In the genomic region with DNA sequence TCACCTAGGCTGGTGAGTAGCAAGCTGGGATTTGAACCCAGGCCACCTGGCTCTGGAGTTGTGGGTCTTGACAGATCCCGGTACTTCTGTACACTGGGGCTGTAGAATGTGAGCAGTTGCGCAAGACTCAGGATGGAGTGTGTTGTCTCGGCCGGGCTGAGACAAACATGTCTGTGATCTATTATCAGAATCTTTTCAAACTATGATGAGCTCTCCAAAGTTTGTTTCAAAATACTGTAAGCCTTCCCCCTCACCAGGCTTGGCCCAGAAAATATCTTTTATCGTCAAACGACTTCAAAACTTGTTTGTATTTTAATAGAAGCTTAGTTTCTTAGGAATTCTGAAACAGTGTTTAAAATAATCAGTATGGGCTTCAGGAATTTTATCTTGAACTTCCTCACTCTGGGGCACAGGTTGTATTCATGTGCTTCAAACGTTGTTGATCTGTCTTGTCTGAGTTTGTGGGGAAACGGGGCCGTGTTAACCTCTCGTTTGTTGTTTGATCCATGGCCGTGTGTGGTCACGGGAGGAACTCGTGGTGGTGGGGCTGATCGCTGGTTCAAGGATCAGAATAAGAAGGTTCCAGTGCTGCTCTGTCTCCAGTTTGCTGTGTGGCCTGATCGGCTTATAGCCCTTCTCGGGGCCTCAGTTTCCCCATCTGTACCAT, we compare ENCODE assay signal across 18 cellular contexts. TPM values are rescaled to one million over a fixed set of nuclear protein-coding genes. Genes with fewer than 3 reads are reported as not detected.
DNase-seq lines count a peak whose midpoint lies in the region; ATAC-seq, FAIRE-seq and TF ChIP-seq lines count a peak whose summit lies in the region.
"Had no signal": no experiment of that assay in that cellular context is flagged by ENCODE, and none has a peak within 500 bp of the region (broad histone marks: within the 10 kb centered on the region; RNA-seq: fewer than 3 reads in every experiment).

No MANE protein-coding gene starts in this region.

- peaks cover 17% of the 10 kb centered on the region for H3F3A ChIP-seq in Loucy (ENCODE audit: low read depth)

- H3K4me2 ChIP-seq in Loucy (ENCODE audit: low read depth, low read length, poor library complexity, severe bottlenecking) (peak overlapping the region; percentile 79), H1 (ENCODE audit: insufficient read depth in 1 of 2, low read depth in 2 of 2, low read length in 2 of 2) (no peak overlapping the region), neuronal stem cell (ENCODE audit: insufficient read depth, low read length, poor library complexity, severe bottlenecking) (no peak overlapping the region)

- peak overlapping the region; percentile 78; the same call in 1 of the 2 replicates for H3K18ac ChIP-seq in H1 (ENCODE audit: extremely low read depth, low read length)
- peak overlapping the region; percentile 2 for H3K18ac ChIP-seq in neuronal stem cell (ENCODE audit: low read length)

- H4K8ac ChIP-seq in H1 (ENCODE audit: extremely low read depth, insufficient read depth, low read length) (no peak overlapping the region), neuronal stem cell (ENCODE audit: low read depth, low read length) (no peak overlapping the region)

- H3K4me3 ChIP-seq in Caco-2 (ENCODE audit: low read depth, low read length) (no peak overlapping the region), Loucy (ENCODE audit: low read length, poor library complexity, severe bottlenecking) (peak overlapping the region; percentile 62), H1 (ENCODE audit: extremely low read depth in 1 of 4, insufficient read depth in 2 of 4, low read depth in 3 of 4, low read length in 4 of 4) (no peak overlapping the region), neuronal stem cell (ENCODE audit: low read length in 2 of 2) (no peak overlapping the region), heart left ventricle (no peak overlapping the region)
- H3K4me3 ChIP-seq: esophagus squamous epithelium had no signal

- H3K9me3 ChIP-seq in Caco-2 (no peaks in the 10 kb centered on the region), Loucy (ENCODE audit: insufficient read depth, low read depth, low read length) (no peaks in the 10 kb centered on the region), H1 (ENCODE audit: insufficient read depth in 2 of 2, low read depth in 1 of 2, low read length in 1 of 2) (no peaks in the 10 kb centered on the region), neuronal stem cell (replicated peaks in 1 of 2; ENCODE audit: control insufficient read depth in 2 of 2, insufficient read depth in 1 of 2, low read depth in 1 of 2, low read length in 2 of 2) (no peaks in the 10 kb centered on the region), heart left ventricle (no peaks in the 10 kb centered on the region)
- H3K9me3 ChIP-seq: esophagus squamous epithelium had no signal

- peaks cover 17% of the 10 kb centered on the region for H3K4me1 Mint-ChIP-seq in Caco-2 (ENCODE audit: low read depth, unreplicated experiment)

- TF ChIP-seq CTCF in Caco-2 (IDR thresholded peaks at IDR 0.05; ENCODE audit: insufficient read depth in 1 of 2, low read depth in 1 of 2, low read length in 1 of 2, severe bottlenecking in 1 of 2, unreplicated experiment in 1 of 2) (no peak), Loucy (conservative IDR thresholded peaks at IDR 0.05; ENCODE audit: low read length) (no peak), H1 (IDR thresholded peaks at IDR 0.05; ENCODE audit: control extremely low read depth in 1 of 3, insufficient read depth in 1 of 3, low read depth in 1 of 3, low read length in 3 of 3) (no peak), heart left ventricle (IDR thresholded peaks at IDR 0.05) (no peak)

- H2BK20ac ChIP-seq in H1 (ENCODE audit: low read length) = 0 out of 2 replicates have a peak overlapping the region, but pooled peaks have one; percentile 80

- no peak overlapping the region for H2BK120ac ChIP-seq in H1 (replicated peaks; ENCODE audit: low read depth, low read length)
- H2BK120ac ChIP-seq in neuronal stem cell (ENCODE audit: low read depth, low read length) = no peak overlapping the region

- 86% methylated on average over 16 of the region's 16 CpGs; no CpG with 5 or more reads in 1 of the 2 experiments for WGBS in H1 (ENCODE audit: extremely low coverage in 1 of 2, insufficient coverage in 1 of 2, insufficient read length in 1 of 2, insufficient replicate concordance in 2 of 2, low coverage in 1 of 2, low lambda C conversion rate in 2 of 2, missing lambda C conversion rate in 1 of 2), 2 experiments
- WGBS in neuronal stem cell (ENCODE audit: extremely low coverage in 2 of 2, insufficient read length in 2 of 2, insufficient replicate concordance in 1 of 2), 2 donors = no CpG with 5 or more reads among the region's 16 CpGs
- WGBS in heart left ventricle, 4 donors = 60 to 75% (median 66%) methylated on average over 14 to 16 of the region's 16 CpGs

- CTCF ChIA-PET in Caco-2 (lab: Charles Lee) = no interaction called here
- CTCF ChIA-PET in H1 (lab: Charles Lee; ENCODE audit: partially characterized antibody) = interaction anchor here (1.3 kb wide), 1 partner anchor 49 kb away, joined by 4 read pairs; no protein-coding TSS in a partner anchor

- no peak overlapping the region for H3K56ac ChIP-seq in H1 (replicated peaks; ENCODE audit: insufficient read length, low read depth, low read length)

- no peak for FAIRE-seq in H1 (lab: Jason Lieb, UNC)

- H2AK5ac ChIP-seq in H1 (ENCODE audit: low read depth, low read length) = no peak overlapping the region
- peak overlapping the region; percentile 40 for H2AK5ac ChIP-seq in neuronal stem cell (ENCODE audit: low read depth, low read length)

- H3K27ac ChIP-seq in H1 (ENCODE audit: low read depth, low read length) = no peak overlapping the region
- H3K27ac ChIP-seq in neuronal stem cell (replicated peaks; ENCODE audit: low read length) = no peak overlapping the region
- H3K27ac ChIP-seq in heart left ventricle = no peak overlapping the region
- H3K27ac ChIP-seq: esophagus squamous epithelium had no signal

- H2BK15ac ChIP-seq in H1 (ENCODE audit: low read length) = 0 out of 2 replicates have a peak overlapping the region, but pooled peaks have one; percentile 72
- H2BK15ac ChIP-seq in neuronal stem cell (ENCODE audit: low read length) = peak overlapping the region; percentile 80

- no peak for DNase-seq in Caco-2
- no peak for DNase-seq in H1 (ENCODE audit: low read depth in 1 of 2, low spot score in 2 of 2)
- no peak for DNase-seq in neuronal stem cell (ENCODE audit: low spot score)
- no peak for DNase-seq in heart left ventricle
- DNase-seq: activated CD8-positive, alpha-beta memory T cell treated with anti-CD3 and anti-CD28 coated beads, Interleukin-2, amount 50 U/mL, for 4 hours; activated naive CD4-positive, alpha-beta T cell treated with Interleukin-2 at 50 U/mL for 16 hours; DMS53; esophagus squamous epithelium; hippocampal formation; NCI-H1105; NCI-H2171; NCI-H774; stimulated activated CD4-positive, alpha-beta T cell treated with anti-CD3 and anti-CD28 coated beads, Interleukin-4, amount 100 ng/mL, for 4 hours; T-helper 17 cell had no signal

- no peak for TF ChIP-seq POLR2A in H1 (IDR thresholded peaks at IDR 0.05; ENCODE audit: control extremely low read depth in 1 of 2, low read depth in 2 of 2, low read length in 2 of 2)
- TF ChIP-seq POLR2A in heart left ventricle (IDR thresholded peaks at IDR 0.05) = no peak

- TF ChIP-seq EP300 in H1 (IDR thresholded peaks at IDR 0.05; ENCODE audit: borderline replicate concordance in 1 of 2, low read depth in 2 of 2, low read length in 2 of 2) = no peak

- no peaks in the 10 kb centered on the region for H3K9me2 ChIP-seq in Loucy (replicated peaks; ENCODE audit: low read depth, low read length)

- POLR2A ChIA-PET in Caco-2 (lab: Charles Lee) = no interaction called here
- POLR2A ChIA-PET in H1 (lab: Charles Lee; ENCODE audit: partially characterized antibody) = interaction anchor here (0.9 kb wide), 1 partner anchor 10 kb away, joined by 3 read pairs; no protein-coding TSS in a partner anchor

- H3K23ac ChIP-seq in H1 (ENCODE audit: insufficient read length) (no peak overlapping the region), neuronal stem cell (ENCODE audit: low read depth, low read length, poor library complexity) (no peak overlapping the region)

- H2BK12ac ChIP-seq in H1 (ENCODE audit: low read depth, low read length) (no peak overlapping the region; the same call in 1 of the 2 replicates), neuronal stem cell (ENCODE audit: low read length) (no peak overlapping the region)

- H3K9me3 Mint-ChIP-seq in Caco-2 (ENCODE audit: unreplicated experiment) = no peaks in the 10 kb centered on the region

- H2AFZ ChIP-seq in Loucy (ENCODE audit: low read length) = no peak overlapping the region
- no peak overlapping the region for H2AFZ ChIP-seq in H1 (ENCODE audit: low read length)
- no peak overlapping the region for H2AFZ ChIP-seq in neuronal stem cell (ENCODE audit: low read length)

- ATAC-seq in HG03097 (IDR thresholded peaks at IDR 0.05; ENCODE audit: low FRiP score, unreplicated experiment) = no peak
- ATAC-seq in HG03520 (IDR thresholded peaks at IDR 0.05; ENCODE audit: unreplicated experiment) = no peak
- no peak for ATAC-seq in heart left ventricle
- ATAC-seq: activated CD4-positive, CD25-positive, alpha-beta regulatory T cell treated with anti-CD3 and anti-CD28 coated beads, Interleukin-2, amount 50 U/mL, for 24 hours; T-helper 17 cell had no signal

- no peak overlapping the region for H3K4me3 Mint-ChIP-seq in Caco-2 (ENCODE audit: unreplicated experiment)
- H3K4me3 Mint-ChIP-seq: T-helper 17 cell had no signal

- no peaks in the 10 kb centered on the region for H3K36me3 Mint-ChIP-seq in Caco-2 (ENCODE audit: insufficient read depth, unreplicated experiment)

- BruUV-seq in Caco-2 (replicated peaks; lab: Mats Ljungman, UMichigan) = no TSS peak

- intact Hi-C loops in Caco-2 (cut with micrococcal nuclease; ENCODE audit: unreplicated experiment) = loop anchor here (5.0 kb wide), 1 partner anchor 40 kb away; a partner anchor contains a TSS
- intact Hi-C loops in heart left ventricle (cut with DNase I) = no loop called here

- H3K79me1 ChIP-seq in H1 (ENCODE audit: low read depth, low read length) = no peaks in the 10 kb centered on the region
- H3K79me1 ChIP-seq in neuronal stem cell (ENCODE audit: low read depth, low read length) = no peaks in the 10 kb centered on the region

- H3K27me3 Mint-ChIP-seq in Caco-2 (ENCODE audit: insufficient read depth, unreplicated experiment) = no peaks in the 10 kb centered on the region
- H3K27me3 Mint-ChIP-seq: T-helper 17 cell had no signal

- H4K91ac ChIP-seq in H1 (replicated peaks; ENCODE audit: insufficient read length, low read length) (no peak overlapping the region), neuronal stem cell (ENCODE audit: low read depth, low read length, poor library complexity) (no peak overlapping the region)

- H2BK5ac ChIP-seq in H1 (ENCODE audit: low read depth, low read length) (no peak overlapping the region; the same call in 1 of the 2 replicates), neuronal stem cell (ENCODE audit: low read length) (no peak overlapping the region)

- H3K79me2 ChIP-seq in Loucy (ENCODE audit: insufficient read depth, low read length) = peaks cover 51% of the 10 kb centered on the region
- H3K79me2 ChIP-seq in H1 (ENCODE audit: control insufficient read depth in 1 of 2, insufficient read depth in 2 of 2, low read length in 2 of 2) = no peaks in the 10 kb centered on the region

- H3K4me1 ChIP-seq in Caco-2 (peaks cover 35% of the 10 kb centered on the region), Loucy (ENCODE audit: insufficient read depth, low read length, poor library complexity, severe bottlenecking) (peaks cover 67% of the 10 kb centered on the region), H1 (replicated peaks in 1 of 4; ENCODE audit: control insufficient read depth in 3 of 4, insufficient read depth in 4 of 4, low read length in 3 of 4) (no peaks in the 10 kb centered on the region), neuronal stem cell (ENCODE audit: control insufficient read depth in 2 of 2, insufficient read depth in 1 of 2, low read depth in 1 of 2, low read length in 2 of 2) (peaks cover 0 to 7% of the 10 kb centered on the region in 2 donors), heart left ventricle (peaks cover 0 to 40% (median 0%) of the 10 kb centered on the region in 12 donors)

- H3K14ac ChIP-seq in H1 (ENCODE audit: insufficient read length) (no peak overlapping the region), neuronal stem cell (ENCODE audit: low read length) (no peak overlapping the region)

- H3K27me3 ChIP-seq in Caco-2 (replicated peaks; ENCODE audit: control insufficient read depth, insufficient read depth, low read length) = no peaks in the 10 kb centered on the region
- H3K27me3 ChIP-seq in Loucy (ENCODE audit: insufficient read depth, low read length, poor library complexity, severe bottlenecking) = no peaks in the 10 kb centered on the region
- H3K27me3 ChIP-seq in H1 (replicated peaks in 1 of 4; ENCODE audit: control insufficient read depth in 3 of 4, extremely low read depth in 1 of 4, insufficient read depth in 3 of 4, low read length in 3 of 4) = no peaks in the 10 kb centered on the region
- peaks cover 0 to 10% (median 0%) of the 10 kb centered on the region in 3 experiments for H3K27me3 ChIP-seq in neuronal stem cell (ENCODE audit: control insufficient read depth in 3 of 3, insufficient read depth in 3 of 3, low read depth in 1 of 3, low read length in 3 of 3)
- no peaks in the 10 kb centered on the region for H3K27me3 ChIP-seq in heart left ventricle
- H3K27me3 ChIP-seq: esophagus squamous epithelium had no signal

- H4K20me1 ChIP-seq in Loucy (ENCODE audit: insufficient read depth, low read length, poor library complexity, severe bottlenecking) (no peaks in the 10 kb centered on the region), H1 (replicated peaks in 1 of 2; ENCODE audit: control insufficient read depth in 1 of 2, insufficient read depth in 2 of 2, low read length in 2 of 2) (no peaks in the 10 kb centered on the region)

- H3K23me2 ChIP-seq in H1 (ENCODE audit: low read depth, low read length) = no peaks in the 10 kb centered on the region

- H3K27ac Mint-ChIP-seq in Caco-2 (ENCODE audit: unreplicated experiment) = peak overlapping the region; percentile 85
- H3K27ac Mint-ChIP-seq: T-helper 17 cell had no signal

- H3K36me3 ChIP-seq in Caco-2 (ENCODE audit: control insufficient read depth, insufficient read depth, low read length) = no peaks in the 10 kb centered on the region
- H3K36me3 ChIP-seq in Loucy (ENCODE audit: insufficient read depth, low read length) = no peaks in the 10 kb centered on the region
- no peaks in the 10 kb centered on the region for H3K36me3 ChIP-seq in H1 (ENCODE audit: control insufficient read depth in 2 of 4, insufficient read depth in 4 of 4, low read length in 3 of 4)
- no peaks in the 10 kb centered on the region for H3K36me3 ChIP-seq in neuronal stem cell (replicated peaks in 1 of 2; ENCODE audit: control insufficient read depth in 2 of 2, insufficient read depth in 2 of 2, low read length in 2 of 2)
- no peaks in the 10 kb centered on the region for H3K36me3 ChIP-seq in heart left ventricle
- H3K36me3 ChIP-seq: esophagus squamous epithelium had no signal

- H4K5ac ChIP-seq in H1 (ENCODE audit: insufficient read length, low read depth, low read length) = no peak overlapping the region

- no peak for TF ChIP-seq RAD21 in H1 (IDR thresholded peaks at IDR 0.05 in 1 of 2, conservative IDR thresholded peaks at IDR 0.05 in 1 of 2; ENCODE audit: low read depth in 2 of 2, low read length in 2 of 2)

- H3K4ac ChIP-seq in H1 (replicated peaks; ENCODE audit: insufficient read length, low read depth, low read length) (no peak overlapping the region), neuronal stem cell (ENCODE audit: low read length) (no peak overlapping the region)

- H3K9ac ChIP-seq in Loucy (ENCODE audit: low read depth, low read length, poor library complexity, severe bottlenecking) = peak overlapping the region; percentile 89
- no peak overlapping the region for H3K9ac ChIP-seq in H1 (replicated peaks in 1 of 4; ENCODE audit: extremely low read depth in 1 of 4, low read depth in 3 of 4, low read length in 3 of 4)
- H3K9ac ChIP-seq in neuronal stem cell (ENCODE audit: low read depth, low read length, poor library complexity) = no peak overlapping the region

RNA-seq across cellular contexts. Expression of a gene that starts 40.3 kb away (rescaled TPM):
- total RNA-seq in Caco-2 (2022) (267 and 293 TPM in 2 replicates), heart left ventricle (100 to 1,000 TPM in 6 of 9 donors, 10 to 100 TPM in 3; 15.7 to 232 (median 121) TPM)
- total RNA-seq in H1 (2021; fragmentation: NEBNext Ultra II Directional; extraction: Animal tissue kit (Norgen Biotek cat#: 25700)) = 146 and 161 TPM in 2 replicates
- polyA plus RNA-seq in H1 (2011; rRNA removed) (19.3 and 67.3 TPM in 2 replicates), heart left ventricle (10 to 100 TPM; 24.2 to 70.7 TPM)
- polyA plus RNA-seq in H1 (2011; cell fraction: cytosol; rRNA removed) = 38.7 TPM
- polyA plus RNA-seq in H1 (2011; cell fraction: nucleus; rRNA removed) = 39.2 TPM
- polyA plus RNA-seq in H1 (2012, experiment 1 of 2) = 111 to 150 TPM (median 125 TPM) in 4 replicates
- 9.4 TPM for polyA plus RNA-seq in H1 (2012, experiment 2 of 2)
- 108 TPM for polyA plus RNA-seq in H1 (2013, experiment 1 of 2)
- 103 TPM for polyA plus RNA-seq in H1 (2013, experiment 2 of 2)
- polyA minus RNA-seq in H1 (2011; rRNA and poly(A)+ RNA removed) = 139 and 420 TPM in 2 replicates
- 116 TPM for polyA minus RNA-seq in H1 (2011; cell fraction: cytosol; rRNA and poly(A)+ RNA removed)
- 156 TPM for polyA minus RNA-seq in H1 (2011; cell fraction: nucleus; rRNA and poly(A)+ RNA removed)
- polyA plus RNA-seq in neuronal stem cell (2013, experiment 1 of 2) = 33.8 TPM
- polyA plus RNA-seq in neuronal stem cell (2013, experiment 2 of 2) = 33.9 TPM
